ENCODE assay signal across 17 cellular contexts in genomic region chr17:1686086-1686485, GRCh38. TPM values are rescaled to one million over a fixed set of nuclear protein-coding genes. Genes with fewer than 3 reads are reported as not detected.
DNase-seq lines count a peak whose midpoint lies in the region; ATAC-seq and TF ChIP-seq lines count a peak whose summit lies in the region.
"Had no signal": no experiment of that assay in that cellular context is flagged by ENCODE, and none has a peak within 500 bp of the region (broad histone marks: within the 10 kb centered on the region; RNA-seq: fewer than 3 reads in every experiment).

No MANE protein-coding gene starts in this region.

- H3K4me1 ChIP-seq in PC-3 (ENCODE audit: insufficient read depth, low read length): peaks cover 6% of the 10 kb centered on the region
- H3K4me1 ChIP-seq in endodermal cell (ENCODE audit: control insufficient read depth, insufficient read depth, low read length): no peaks in the 10 kb centered on the region

- H3K9me3 Mint-ChIP-seq in activated CD8-positive, alpha-beta memory T cell treated with anti-CD3 and anti-CD28 coated beads, Interleukin-2, amount 10 ng/mL, durations not matched to agents 7 days and 5 days (ENCODE audit: low read depth): no peaks in the 10 kb centered on the region
- H3K9me3 Mint-ChIP-seq in endodermal cell (peaks cover 12% of the 10 kb centered on the region), osteocyte (ENCODE audit: unreplicated experiment) (no peaks in the 10 kb centered on the region)
- no peaks in the 10 kb centered on the region for H3K9me3 Mint-ChIP-seq in stimulated activated naive CD8-positive, alpha-beta T cell treated with anti-CD3 and anti-CD28 coated beads, Interleukin-15, amount 100 ng/mL, for 72 hours
- H3K9me3 Mint-ChIP-seq: activated CD4-positive, alpha-beta T cell treated with anti-CD3 and anti-CD28 coated beads, Interleukin-2, amount 10 ng/mL, durations not matched to agents 24 days and 14 days; stimulated activated effector memory CD8-positive, alpha-beta T cell treated with anti-CD3 and anti-CD28 coated beads, Interleukin-12 subunit alpha, Interleukin-12 subunit beta, amount 100 ng/mL, for 72 hours; T-cell had no signal

- no peak overlapping the region for H3K27ac Mint-ChIP-seq in activated CD8-positive, alpha-beta memory T cell treated with anti-CD3 and anti-CD28 coated beads, Interleukin-2, amount 10 ng/mL, durations not matched to agents 7 days and 5 days
- H3K27ac Mint-ChIP-seq in endodermal cell (peak overlapping the region; percentile 6), osteocyte (ENCODE audit: unreplicated experiment) (no peak overlapping the region)
- no peak overlapping the region for H3K27ac Mint-ChIP-seq in stimulated activated naive CD8-positive, alpha-beta T cell treated with anti-CD3 and anti-CD28 coated beads, Interleukin-15, amount 100 ng/mL, for 72 hours
- H3K27ac Mint-ChIP-seq: activated CD4-positive, alpha-beta T cell treated with anti-CD3 and anti-CD28 coated beads, Interleukin-2, amount 10 ng/mL, durations not matched to agents 24 days and 14 days; H9; stimulated activated effector memory CD8-positive, alpha-beta T cell treated with anti-CD3 and anti-CD28 coated beads, Interleukin-12 subunit alpha, Interleukin-12 subunit beta, amount 100 ng/mL, for 72 hours; T-cell had no signal

- peaks cover 34% of the 10 kb centered on the region for H3K79me2 ChIP-seq in PC-3 (ENCODE audit: low read length)

- no peak overlapping the region for H2AFZ ChIP-seq in PC-3 (ENCODE audit: low read length)

- no peaks in the 10 kb centered on the region for H3K9me2 ChIP-seq in PC-3 (replicated peaks; ENCODE audit: low read length)

- no peak for ATAC-seq in activated CD8-positive, alpha-beta memory T cell treated with anti-CD3 and anti-CD28 coated beads, Interleukin-2, amount 10 ng/mL, durations not matched to agents 7 days and 5 days
- no peak for ATAC-seq in PC-3
- no peak for ATAC-seq in stimulated activated naive CD8-positive, alpha-beta T cell treated with anti-CD3 and anti-CD28 coated beads, Interleukin-15, amount 100 ng/mL, for 72 hours
- ATAC-seq: stimulated activated effector memory CD8-positive, alpha-beta T cell treated with anti-CD3 and anti-CD28 coated beads, Interleukin-12 subunit alpha, Interleukin-12 subunit beta, amount 100 ng/mL, for 72 hours; T-cell had no signal

- H3K9me3 ChIP-seq in PC-3 (ENCODE audit: low read length): no peaks in the 10 kb centered on the region
- H3K9me3 ChIP-seq in endodermal cell (ENCODE audit: control insufficient read depth, low read length): no peaks in the 10 kb centered on the region
- H3K9me3 ChIP-seq: upper lobe of left lung had no signal

- intact Hi-C loops in PC-3 (cut with micrococcal nuclease): no loop called here

- peaks cover 34% of the 10 kb centered on the region for H3K4me1 Mint-ChIP-seq in activated CD8-positive, alpha-beta memory T cell treated with anti-CD3 and anti-CD28 coated beads, Interleukin-2, amount 10 ng/mL, durations not matched to agents 7 days and 5 days
- H3K4me1 Mint-ChIP-seq in endodermal cell (peaks cover 10% of the 10 kb centered on the region), osteocyte (ENCODE audit: unreplicated experiment) (peaks cover 30% of the 10 kb centered on the region)
- H3K4me1 Mint-ChIP-seq in stimulated activated naive CD8-positive, alpha-beta T cell treated with anti-CD3 and anti-CD28 coated beads, Interleukin-15, amount 100 ng/mL, for 72 hours: peaks cover 38% of the 10 kb centered on the region

- H3K4me2 ChIP-seq in PC-3 (ENCODE audit: low read length): no peak overlapping the region

- CTCF ChIA-PET in activated CD8-positive, alpha-beta memory T cell treated with anti-CD3 and anti-CD28 coated beads, Interleukin-2, amount 10 ng/mL, durations not matched to agents 7 days and 5 days (lab: Charles Lee): no interaction called here
- CTCF ChIA-PET in PC-3 (lab: Charles Lee): no interaction called here

- no TSS peak for BruUV-seq in PC-3 (replicated peaks; lab: Mats Ljungman, UMichigan)

- H3K9ac ChIP-seq in PC-3 (ENCODE audit: low read length) (no peak overlapping the region), endodermal cell (ENCODE audit: extremely low read depth, low read length, poor library complexity, severe bottlenecking) (no peak overlapping the region)

- 77 to 95% methylated on average over 3 to 7 of the region's 7 CpGs for WGBS in endodermal cell (ENCODE audit: insufficient coverage in 1 of 2, insufficient read length in 1 of 2), 2 experiments

- POLR2A ChIA-PET in PC-3 (lab: Charles Lee; ENCODE audit: unreplicated experiment): no interaction called here

- H4K20me1 ChIP-seq in PC-3 (ENCODE audit: low read length): peaks cover 11% of the 10 kb centered on the region

- H3K4me3 ChIP-seq in PC-3 (ENCODE audit: low read length) (no peak overlapping the region), endodermal cell (ENCODE audit: low read length) (no peak overlapping the region)
- H3K4me3 ChIP-seq: smooth muscle cell, upper lobe of left lung had no signal

- peak overlapping the region; percentile 3 for H3K4me3 Mint-ChIP-seq in activated CD8-positive, alpha-beta memory T cell treated with anti-CD3 and anti-CD28 coated beads, Interleukin-2, amount 10 ng/mL, durations not matched to agents 7 days and 5 days
- H3K4me3 Mint-ChIP-seq in endodermal cell (no peak overlapping the region), osteocyte (ENCODE audit: unreplicated experiment) (peak overlapping the region; percentile 33)
- peak overlapping the region in 1 of 2 donors; percentile 1 for H3K4me3 Mint-ChIP-seq in stimulated activated naive CD8-positive, alpha-beta T cell treated with anti-CD3 and anti-CD28 coated beads, Interleukin-15, amount 100 ng/mL, for 72 hours

- H3K36me3 ChIP-seq in PC-3 (ENCODE audit: low read depth, low read length) (peaks cover 21% of the 10 kb centered on the region), endodermal cell (ENCODE audit: control insufficient read depth, insufficient read depth, low read length) (peaks cover 24% of the 10 kb centered on the region)

- DNase-seq in activated CD8-positive, alpha-beta memory T cell treated with anti-CD3 and anti-CD28 coated beads, Interleukin-2, amount 10 ng/mL, durations not matched to agents 7 days and 5 days: no peak
- no peak for DNase-seq in activated CD8-positive, alpha-beta memory T cell treated with anti-CD3 and anti-CD28 coated beads for 24 hours
- DNase-seq in PC-3 (peak; percentile 40), endodermal cell (no peak), osteocyte (ENCODE audit: extremely low spot score, unreplicated experiment) (no peak), NCI-H526 (lab: John Stamatoyannopoulos, UW) (no peak)
- DNase-seq in stimulated activated naive CD8-positive, alpha-beta T cell treated with anti-CD3 and anti-CD28 coated beads, Interleukin-15, amount 100 ng/mL, for 72 hours: no peak
- DNase-seq in activated CD8-positive, alpha-beta memory T cell treated with anti-CD3 and anti-CD28 coated beads, Interleukin-2, amount 50 U/mL, for 48 hours: no peak
- DNase-seq: activated CD4-positive, alpha-beta T cell treated with anti-CD3 and anti-CD28 coated beads, Interleukin-2, amount 10 ng/mL, durations not matched to agents 24 days and 14 days; COR-L47; H9; hippocampal formation; NCI-H2029 treated with DMSO at 0.1 percent for 48 hours; T-cell; upper lobe of left lung had no signal

- H3K27me3 Mint-ChIP-seq in activated CD8-positive, alpha-beta memory T cell treated with anti-CD3 and anti-CD28 coated beads, Interleukin-2, amount 10 ng/mL, durations not matched to agents 7 days and 5 days: no peaks in the 10 kb centered on the region
- H3K27me3 Mint-ChIP-seq in endodermal cell (ENCODE audit: insufficient read depth) (no peaks in the 10 kb centered on the region), osteocyte (ENCODE audit: unreplicated experiment) (no peaks in the 10 kb centered on the region)
- H3K27me3 Mint-ChIP-seq in stimulated activated naive CD8-positive, alpha-beta T cell treated with anti-CD3 and anti-CD28 coated beads, Interleukin-15, amount 100 ng/mL, for 72 hours: no peaks in the 10 kb centered on the region
- H3K27me3 Mint-ChIP-seq: activated CD4-positive, alpha-beta T cell treated with anti-CD3 and anti-CD28 coated beads, Interleukin-2, amount 10 ng/mL, durations not matched to agents 24 days and 14 days; T-cell had no signal

- TF ChIP-seq CTCF in PC-3 (conservative IDR thresholded peaks at IDR 0.05; ENCODE audit: low read depth, low read length): no peak
- TF ChIP-seq CTCF in endodermal cell (conservative IDR thresholded peaks at IDR 0.05): no peak
- no peak for TF ChIP-seq CTCF in osteocyte (IDR thresholded peaks at IDR 0.05)

- H3K36me3 Mint-ChIP-seq in activated CD8-positive, alpha-beta memory T cell treated with anti-CD3 and anti-CD28 coated beads, Interleukin-2, amount 10 ng/mL, durations not matched to agents 7 days and 5 days: peaks cover 27% of the 10 kb centered on the region
- peaks cover 30% of the 10 kb centered on the region for H3K36me3 Mint-ChIP-seq in endodermal cell (ENCODE audit: low read depth)
- peaks cover 20% of the 10 kb centered on the region for H3K36me3 Mint-ChIP-seq in osteocyte (ENCODE audit: unreplicated experiment)

- no peak overlapping the region for H3K27ac ChIP-seq in PC-3 (ENCODE audit: low read length)
- no peak overlapping the region for H3K27ac ChIP-seq in endodermal cell (ENCODE audit: low read depth, low read length)

- H3K27me3 ChIP-seq in PC-3 (ENCODE audit: low read length) (no peaks in the 10 kb centered on the region), endodermal cell (ENCODE audit: control insufficient read depth, insufficient read depth, low read length, poor library complexity, severe bottlenecking) (no peaks in the 10 kb centered on the region)
- H3K27me3 ChIP-seq: upper lobe of left lung had no signal

- H3F3A ChIP-seq in PC-3 (ENCODE audit: low read length, unreplicated experiment): no peaks in the 10 kb centered on the region

RNA-seq across cellular contexts. Expression of gene PRPF8, which starts 1.4 kb away (rescaled TPM):
- total RNA-seq in activated CD8-positive, alpha-beta memory T cell treated with anti-CD3 and anti-CD28 coated beads, Interleukin-2, amount 10 ng/mL, durations not matched to agents 7 days and 5 days: 100 to 1,000 TPM; 324 to 358 TPM
- total RNA-seq in PC-3 (2014; rRNA removed) (103 and 126 TPM in 2 replicates), endodermal cell (100 to 1,000 TPM; 298 to 375 TPM), osteocyte (238 and 262 TPM in 2 replicates)
- polyA plus RNA-seq in endodermal cell (2013, experiment 1 of 2): 230 TPM
- 223 TPM for polyA plus RNA-seq in endodermal cell (2013, experiment 2 of 2)

RNA-seq across cellular contexts. Expression of gene TLCD2, which starts 24.1 kb away (rescaled TPM):
- under 1 TPM; 0.20 to 0.28 TPM for total RNA-seq in activated CD8-positive, alpha-beta memory T cell treated with anti-CD3 and anti-CD28 coated beads, Interleukin-2, amount 10 ng/mL, durations not matched to agents 7 days and 5 days
- total RNA-seq in PC-3 (2014; rRNA removed) (0.63 and 0.77 TPM in 2 replicates), endodermal cell (1 to 10 TPM in 1 of 2 donors, under 1 TPM in 1; 0.84 to 1.8 TPM), osteocyte (4.2 and 4.7 TPM in 2 replicates)
- 0.93 TPM for polyA plus RNA-seq in endodermal cell (2013, experiment 1 of 2)
- polyA plus RNA-seq in endodermal cell (2013, experiment 2 of 2): 0.99 TPM

RNA-seq across cellular contexts. Expression of gene RILP, which starts 36.4 kb away (rescaled TPM):
- 1 to 10 TPM; 4.8 to 6.9 TPM for total RNA-seq in activated CD8-positive, alpha-beta memory T cell treated with anti-CD3 and anti-CD28 coated beads, Interleukin-2, amount 10 ng/mL, durations not matched to agents 7 days and 5 days
- total RNA-seq in PC-3 (2014; rRNA removed) (27.6 and 27.8 TPM in 2 replicates), endodermal cell (1 to 10 TPM; 1.1 to 3.1 TPM), osteocyte (1.2 and 2.6 TPM in 2 replicates)
- polyA plus RNA-seq in endodermal cell (2013, experiment 1 of 2): 3.6 TPM
- polyA plus RNA-seq in endodermal cell (2013, experiment 2 of 2): 2.6 TPM

RNA-seq across cellular contexts. Expression of gene WDR81, which starts 38.4 kb away (rescaled TPM):
- total RNA-seq in activated CD8-positive, alpha-beta memory T cell treated with anti-CD3 and anti-CD28 coated beads, Interleukin-2, amount 10 ng/mL, durations not matched to agents 7 days and 5 days: 10 to 100 TPM; 28.7 to 32.1 TPM
- 14.6 and 16.4 TPM in 2 replicates for total RNA-seq in PC-3 (2014; rRNA removed)
- 10 to 100 TPM; 13.4 to 17.9 TPM for total RNA-seq in endodermal cell
- polyA plus RNA-seq in endodermal cell (2013, experiment 1 of 2): 8.0 TPM
- 6.0 TPM for polyA plus RNA-seq in endodermal cell (2013, experiment 2 of 2)
- total RNA-seq in osteocyte: 30.8 and 33.3 TPM in 2 replicates

RNA-seq across cellular contexts. Expression of gene SCARF1, which starts 40.6 kb away (rescaled TPM):
- total RNA-seq in activated CD8-positive, alpha-beta memory T cell treated with anti-CD3 and anti-CD28 coated beads, Interleukin-2, amount 10 ng/mL, durations not matched to agents 7 days and 5 days: 1 to 10 TPM in 1 of 2 experiments, under 1 TPM in 1; 0.70 to 2.0 TPM
- 0.73 and 0.81 TPM in 2 replicates for total RNA-seq in PC-3 (2014; rRNA removed)
- under 1 TPM; 0.75 to 0.89 TPM for total RNA-seq in endodermal cell
- polyA plus RNA-seq in endodermal cell (2013, experiment 1 of 2): 0.96 TPM
- polyA plus RNA-seq in endodermal cell (2013, experiment 2 of 2): 1.2 TPM
- 0.21 and 0.64 TPM in 2 replicates for total RNA-seq in osteocyte
